ENCODE assay signal across 20 cellular contexts in genomic region chr5:120539471-120539870, GRCh38.
DNase-seq lines count a peak whose midpoint lies in the region; ATAC-seq, FAIRE-seq and TF ChIP-seq lines count a peak whose summit lies in the region.
"Had no signal": no experiment of that assay in that cellular context is flagged by ENCODE, and none has a peak within 500 bp of the region (broad histone marks: within the 10 kb centered on the region; RNA-seq: fewer than 3 reads in every experiment).

No MANE protein-coding gene starts in this region.

- no peaks in the 10 kb centered on the region for H3K9me3 Mint-ChIP-seq in neural progenitor cell

- H2AFZ ChIP-seq in neural progenitor cell (replicated peaks), result peak overlapping the region; percentile 15

- no peak overlapping the region for H3K4me2 ChIP-seq in neural progenitor cell
- H3K4me2 ChIP-seq: KMS-11 had no signal

- H3K36me3 Mint-ChIP-seq in neural progenitor cell, result no peaks in the 10 kb centered on the region

- no peak overlapping the region for H3K4me3 Mint-ChIP-seq in neural progenitor cell
- H3K4me3 Mint-ChIP-seq: B cell; CD4-positive, alpha-beta T cell had no signal

- in situ Hi-C loops in KBM-7 (cut with MboI; ENCODE audit: low pct_unique_long_range_greater_than_20kb, low sequenced_read_pairs), result no loop called here

- H3K4me1 ChIP-seq in neural progenitor cell (no peaks in the 10 kb centered on the region), colonic mucosa (no peaks in the 10 kb centered on the region)
- H3K4me1 ChIP-seq: Peyer's patch had no signal

- H3K27me3 Mint-ChIP-seq in neural progenitor cell (ENCODE audit: insufficient read depth, low read depth), result peaks cover 2% of the 10 kb centered on the region
- H3K27me3 Mint-ChIP-seq: B cell; CD4-positive, alpha-beta T cell had no signal

- H3K36me3 ChIP-seq in neural progenitor cell, result no peaks in the 10 kb centered on the region
- no peaks in the 10 kb centered on the region for H3K36me3 ChIP-seq in colonic mucosa
- H3K36me3 ChIP-seq: Peyer's patch had no signal

- H3K79me2 ChIP-seq in neural progenitor cell (ENCODE audit: low read depth), result no peaks in the 10 kb centered on the region

- no peak overlapping the region for H3K27ac Mint-ChIP-seq in neural progenitor cell
- H3K27ac Mint-ChIP-seq: B cell; CD4-positive, alpha-beta T cell had no signal

- H3K4me3 ChIP-seq in neural progenitor cell (no peak overlapping the region), colonic mucosa (no peak overlapping the region)
- H3K4me3 ChIP-seq: Peyer's patch had no signal

- H3K4me1 Mint-ChIP-seq in neural progenitor cell, result no peaks in the 10 kb centered on the region
- H3K4me1 Mint-ChIP-seq: B cell had no signal

- H3K9ac ChIP-seq in neural progenitor cell (no peak overlapping the region), colonic mucosa (ENCODE audit: low read depth in 2 of 2, low read length in 2 of 2) (no peak overlapping the region)
- H3K9ac ChIP-seq: KMS-11 had no signal

- H3F3A ChIP-seq in neural progenitor cell (ENCODE audit: low read depth), result no peaks in the 10 kb centered on the region

- TF ChIP-seq CTCF in neural progenitor cell (IDR thresholded peaks at IDR 0.05), result no peak
- no peak for TF ChIP-seq CTCF in colonic mucosa (IDR thresholded peaks at IDR 0.05)

- H4K20me1 ChIP-seq in neural progenitor cell (ENCODE audit: low read depth), result no peaks in the 10 kb centered on the region

- peak; percentile 4 for FAIRE-seq in endometrium (lab: Jason Lieb, UNC)

- DNase-seq in EL (peak; percentile 18), KBM-7 (peak; percentile 13), neural progenitor cell (ENCODE audit: low spot score) (no peak), colonic mucosa (no peak)
- DNase-seq: ACHN; CD4-positive, alpha-beta T cell; DND-41; HCEC 1CT; MM.1S; NCI-H1105 treated with DMSO at 0.1 percent for 48 hours; NCI-H1930; NCI-H510A; Peyer's patch; SHP77 treated with DMSO at 0.1 percent for 48 hours had no signal

- H3K9me3 ChIP-seq in neural progenitor cell (ENCODE audit: low read depth), result no peaks in the 10 kb centered on the region
- no peaks in the 10 kb centered on the region for H3K9me3 ChIP-seq in colonic mucosa
- H3K9me3 ChIP-seq: Peyer's patch had no signal

- H3K27ac ChIP-seq in neural progenitor cell (no peak overlapping the region), colonic mucosa (no peak overlapping the region)
- H3K27ac ChIP-seq: KMS-11, Peyer's patch had no signal

- ATAC-seq in HG03442 (IDR thresholded peaks at IDR 0.05; ENCODE audit: unreplicated experiment) (no peak), GM18873 (IDR thresholded peaks at IDR 0.05; ENCODE audit: low FRiP score, unreplicated experiment) (no peak), GM21367 (IDR thresholded peaks at IDR 0.05; ENCODE audit: unreplicated experiment) (no peak)

- intact Hi-C loops in colonic mucosa (cut with DNase I), result no loop called here

- no peaks in the 10 kb centered on the region for H3K27me3 ChIP-seq in neural progenitor cell
- H3K27me3 ChIP-seq in colonic mucosa, result no peaks in the 10 kb centered on the region
- H3K27me3 ChIP-seq: Peyer's patch had no signal

Comparison
In these comparisons a context has a peak if more than half of its experiments do, and no peak if none do; other contexts are left out.
1. DNase-seq: peak in EL (single experiment) and KBM-7 (single experiment); none in neural progenitor cell (single experiment) and colonic mucosa (single experiment).